ENCODE assay signal across 1 cellular context in the genomic region with DNA sequence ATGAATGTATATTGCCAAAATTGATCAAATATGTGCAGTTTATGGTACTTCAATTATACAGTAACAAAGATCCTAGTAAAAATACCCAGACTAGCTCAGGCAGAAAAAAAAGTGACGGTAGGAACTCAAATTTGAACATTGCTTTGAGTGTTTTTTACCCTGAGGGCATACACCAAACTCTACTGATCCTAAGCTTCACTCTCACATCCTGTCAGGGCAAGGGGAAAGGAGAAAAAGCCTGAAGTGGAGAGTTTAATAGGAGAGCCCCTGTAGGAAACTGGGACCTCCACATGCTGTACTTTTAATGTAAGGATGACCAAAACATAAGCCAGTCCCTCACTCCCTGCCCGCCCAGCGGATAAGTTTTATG.
TF ChIP-seq lines count a peak whose summit lies in the region.

No MANE protein-coding gene starts in this region.

TF ChIP-seq in GM23338, 12 proteins besides CTCF, POLR2A, EP300 and RAD21:
- TF ChIP-seq, protein P1, sequence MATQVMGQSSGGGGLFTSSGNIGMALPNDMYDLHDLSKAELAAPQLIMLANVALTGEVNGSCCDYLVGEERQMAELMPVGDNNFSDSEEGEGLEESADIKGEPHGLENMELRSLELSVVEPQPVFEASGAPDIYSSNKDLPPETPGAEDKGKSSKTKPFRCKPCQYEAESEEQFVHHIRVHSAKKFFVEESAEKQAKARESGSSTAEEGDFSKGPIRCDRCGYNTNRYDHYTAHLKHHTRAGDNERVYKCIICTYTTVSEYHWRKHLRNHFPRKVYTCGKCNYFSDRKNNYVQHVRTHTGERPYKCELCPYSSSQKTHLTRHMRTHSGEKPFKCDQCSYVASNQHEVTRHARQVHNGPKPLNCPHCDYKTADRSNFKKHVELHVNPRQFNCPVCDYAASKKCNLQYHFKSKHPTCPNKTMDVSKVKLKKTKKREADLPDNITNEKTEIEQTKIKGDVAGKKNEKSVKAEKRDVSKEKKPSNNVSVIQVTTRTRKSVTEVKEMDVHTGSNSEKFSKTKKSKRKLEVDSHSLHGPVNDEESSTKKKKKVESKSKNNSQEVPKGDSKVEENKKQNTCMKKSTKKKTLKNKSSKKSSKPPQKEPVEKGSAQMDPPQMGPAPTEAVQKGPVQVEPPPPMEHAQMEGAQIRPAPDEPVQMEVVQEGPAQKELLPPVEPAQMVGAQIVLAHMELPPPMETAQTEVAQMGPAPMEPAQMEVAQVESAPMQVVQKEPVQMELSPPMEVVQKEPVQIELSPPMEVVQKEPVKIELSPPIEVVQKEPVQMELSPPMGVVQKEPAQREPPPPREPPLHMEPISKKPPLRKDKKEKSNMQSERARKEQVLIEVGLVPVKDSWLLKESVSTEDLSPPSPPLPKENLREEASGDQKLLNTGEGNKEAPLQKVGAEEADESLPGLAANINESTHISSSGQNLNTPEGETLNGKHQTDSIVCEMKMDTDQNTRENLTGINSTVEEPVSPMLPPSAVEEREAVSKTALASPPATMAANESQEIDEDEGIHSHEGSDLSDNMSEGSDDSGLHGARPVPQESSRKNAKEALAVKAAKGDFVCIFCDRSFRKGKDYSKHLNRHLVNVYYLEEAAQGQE (IDR thresholded peaks at IDR 0.05; ENCODE audit: unreplicated experiment): no peak
- TF ChIP-seq EZH2phosphoT487 (IDR thresholded peaks at IDR 0.05; ENCODE audit: unreplicated experiment): no peak
- TF ChIP-seq, protein P2, sequence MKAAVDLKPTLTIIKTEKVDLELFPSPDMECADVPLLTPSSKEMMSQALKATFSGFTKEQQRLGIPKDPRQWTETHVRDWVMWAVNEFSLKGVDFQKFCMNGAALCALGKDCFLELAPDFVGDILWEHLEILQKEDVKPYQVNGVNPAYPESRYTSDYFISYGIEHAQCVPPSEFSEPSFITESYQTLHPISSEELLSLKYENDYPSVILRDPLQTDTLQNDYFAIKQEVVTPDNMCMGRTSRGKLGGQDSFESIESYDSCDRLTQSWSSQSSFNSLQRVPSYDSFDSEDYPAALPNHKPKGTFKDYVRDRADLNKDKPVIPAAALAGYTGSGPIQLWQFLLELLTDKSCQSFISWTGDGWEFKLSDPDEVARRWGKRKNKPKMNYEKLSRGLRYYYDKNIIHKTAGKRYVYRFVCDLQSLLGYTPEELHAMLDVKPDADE (IDR thresholded peaks at IDR 0.05): no peak
- TF ChIP-seq, protein P3, sequence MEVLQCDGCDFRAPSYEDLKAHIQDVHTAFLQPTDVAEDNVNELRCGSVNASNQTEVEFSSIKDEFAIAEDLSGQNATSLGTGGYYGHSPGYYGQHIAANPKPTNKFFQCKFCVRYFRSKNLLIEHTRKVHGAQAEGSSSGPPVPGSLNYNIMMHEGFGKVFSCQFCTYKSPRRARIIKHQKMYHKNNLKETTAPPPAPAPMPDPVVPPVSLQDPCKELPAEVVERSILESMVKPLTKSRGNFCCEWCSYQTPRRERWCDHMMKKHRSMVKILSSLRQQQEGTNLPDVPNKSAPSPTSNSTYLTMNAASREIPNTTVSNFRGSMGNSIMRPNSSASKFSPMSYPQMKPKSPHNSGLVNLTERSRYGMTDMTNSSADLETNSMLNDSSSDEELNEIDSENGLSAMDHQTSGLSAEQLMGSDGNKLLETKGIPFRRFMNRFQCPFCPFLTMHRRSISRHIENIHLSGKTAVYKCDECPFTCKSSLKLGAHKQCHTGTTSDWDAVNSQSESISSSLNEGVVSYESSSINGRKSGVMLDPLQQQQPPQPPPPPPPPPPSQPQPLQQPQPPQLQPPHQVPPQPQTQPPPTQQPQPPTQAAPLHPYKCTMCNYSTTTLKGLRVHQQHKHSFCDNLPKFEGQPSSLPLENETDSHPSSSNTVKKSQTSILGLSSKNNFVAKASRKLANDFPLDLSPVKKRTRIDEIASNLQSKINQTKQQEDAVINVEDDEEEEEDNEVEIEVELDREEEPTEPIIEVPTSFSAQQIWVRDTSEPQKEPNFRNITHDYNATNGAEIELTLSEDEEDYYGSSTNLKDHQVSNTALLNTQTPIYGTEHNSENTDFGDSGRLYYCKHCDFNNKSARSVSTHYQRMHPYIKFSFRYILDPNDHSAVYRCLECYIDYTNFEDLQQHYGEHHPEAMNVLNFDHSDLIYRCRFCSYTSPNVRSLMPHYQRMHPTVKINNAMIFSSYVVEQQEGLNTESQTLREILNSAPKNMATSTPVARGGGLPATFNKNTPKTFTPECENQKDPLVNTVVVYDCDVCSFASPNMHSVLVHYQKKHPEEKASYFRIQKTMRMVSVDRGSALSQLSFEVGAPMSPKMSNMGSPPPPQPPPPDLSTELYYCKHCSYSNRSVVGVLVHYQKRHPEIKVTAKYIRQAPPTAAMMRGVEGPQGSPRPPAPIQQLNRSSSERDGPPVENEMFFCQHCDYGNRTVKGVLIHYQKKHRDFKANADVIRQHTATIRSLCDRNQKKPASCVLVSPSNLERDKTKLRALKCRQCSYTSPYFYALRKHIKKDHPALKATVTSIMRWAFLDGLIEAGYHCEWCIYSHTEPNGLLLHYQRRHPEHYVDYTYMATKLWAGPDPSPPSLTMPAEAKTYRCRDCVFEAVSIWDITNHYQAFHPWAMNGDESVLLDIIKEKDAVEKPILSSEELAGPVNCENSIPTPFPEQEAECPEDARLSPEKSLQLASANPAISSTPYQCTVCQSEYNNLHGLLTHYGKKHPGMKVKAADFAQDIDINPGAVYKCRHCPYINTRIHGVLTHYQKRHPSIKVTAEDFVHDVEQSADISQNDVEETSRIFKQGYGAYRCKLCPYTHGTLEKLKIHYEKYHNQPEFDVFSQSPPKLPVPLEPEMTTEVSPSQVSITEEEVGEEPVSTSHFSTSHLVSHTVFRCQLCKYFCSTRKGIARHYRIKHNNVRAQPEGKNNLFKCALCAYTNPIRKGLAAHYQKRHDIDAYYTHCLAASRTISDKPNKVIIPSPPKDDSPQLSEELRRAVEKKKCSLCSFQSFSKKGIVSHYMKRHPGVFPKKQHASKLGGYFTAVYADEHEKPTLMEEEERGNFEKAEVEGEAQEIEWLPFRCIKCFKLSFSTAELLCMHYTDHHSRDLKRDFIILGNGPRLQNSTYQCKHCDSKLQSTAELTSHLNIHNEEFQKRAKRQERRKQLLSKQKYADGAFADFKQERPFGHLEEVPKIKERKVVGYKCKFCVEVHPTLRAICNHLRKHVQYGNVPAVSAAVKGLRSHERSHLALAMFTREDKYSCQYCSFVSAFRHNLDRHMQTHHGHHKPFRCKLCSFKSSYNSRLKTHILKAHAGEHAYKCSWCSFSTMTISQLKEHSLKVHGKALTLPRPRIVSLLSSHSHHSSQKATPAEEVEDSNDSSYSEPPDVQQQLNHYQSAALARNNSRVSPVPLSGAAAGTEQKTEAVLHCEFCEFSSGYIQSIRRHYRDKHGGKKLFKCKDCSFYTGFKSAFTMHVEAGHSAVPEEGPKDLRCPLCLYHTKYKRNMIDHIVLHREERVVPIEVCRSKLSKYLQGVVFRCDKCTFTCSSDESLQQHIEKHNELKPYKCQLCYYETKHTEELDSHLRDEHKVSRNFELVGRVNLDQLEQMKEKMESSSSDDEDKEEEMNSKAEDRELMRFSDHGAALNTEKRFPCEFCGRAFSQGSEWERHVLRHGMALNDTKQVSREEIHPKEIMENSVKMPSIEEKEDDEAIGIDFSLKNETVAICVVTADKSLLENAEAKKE (CRISPR knock-in tag; IDR thresholded peaks at IDR 0.05): no peak
- no peak for TF ChIP-seq JUNB (IDR thresholded peaks at IDR 0.05; ENCODE audit: unreplicated experiment)
- no peak for TF ChIP-seq NANOG (IDR thresholded peaks at IDR 0.05; ENCODE audit: borderline replicate concordance)
- no peak for TF ChIP-seq CREB1 (CRISPR knock-in tag; IDR thresholded peaks at IDR 0.05; ENCODE audit: low read depth)
- no peak for TF ChIP-seq POLR2AphosphoS5 (IDR thresholded peaks at IDR 0.05; ENCODE audit: low read depth)
- TF ChIP-seq ZNF331 (CRISPR knock-in tag; IDR thresholded peaks at IDR 0.05; ENCODE audit: low read depth): no peak
- no peak for TF ChIP-seq EZH2 (IDR thresholded peaks at IDR 0.05; ENCODE audit: low read depth, unreplicated experiment)
- TF ChIP-seq ZNF114 (CRISPR knock-in tag; IDR thresholded peaks at IDR 0.05): no peak
- TF ChIP-seq STAT1 (IDR thresholded peaks at IDR 0.05; ENCODE audit: unreplicated experiment): no peak
TF ChIP-seq in GM23338: peak in this region for 0.
